9 cellular contexts compared by ENCODE assay signal in genomic region chr1:12434686-12435085, GRCh38.
DNase-seq lines count a peak whose midpoint lies in the region; ATAC-seq and TF ChIP-seq lines count a peak whose summit lies in the region.
"Had no signal": no experiment of that assay in that cellular context is flagged by ENCODE, and none has a peak within 500 bp of the region (broad histone marks: within the 10 kb centered on the region; RNA-seq: fewer than 3 reads in every experiment).

No MANE protein-coding gene starts in this region.

- intact Hi-C loops in heart right ventricle (cut with DNase I) (loop anchor here in 5 of 10 donors (2.0 to 10.0 kb wide), 5 partner anchors 18 to 183 kb away; partner anchors contain the start of gene DHRS3 (in 2 of the 5)), Right ventricle myocardium superior (cut with DNase I) (no loop called here), ascending aorta (cut with DNase I) (loop anchor here (2.0 to 5.0 kb wide), 4 partner anchors 18 to 163 kb away; no protein-coding TSS in a partner anchor)

- H3K27ac ChIP-seq in heart right ventricle, result peak overlapping the region in 9 of 10 donors; percentile 65 to 88 (median 78)
- H3K27ac ChIP-seq in ascending aorta, result peak overlapping the region; percentile 90 to 97
- peak overlapping the region; percentile 10 for H3K27ac ChIP-seq in mesodermal cell (ENCODE audit: low read depth, low read length, severe bottlenecking)
- peak overlapping the region in 3 of 4 donors; percentile 70 to 86 (median 77) for H3K27ac ChIP-seq in upper lobe of left lung

- H3K36me3 ChIP-seq in heart right ventricle (peaks cover 0 to 36% (median 0%) of the 10 kb centered on the region in 9 donors), ascending aorta (no peaks in the 10 kb centered on the region), mesodermal cell (ENCODE audit: control insufficient read depth, insufficient read depth, low read length) (peaks cover 8% of the 10 kb centered on the region), upper lobe of left lung (peaks cover 0 to 7% (median 0%) of the 10 kb centered on the region in 4 donors)

- DNase-seq in heart right ventricle (no peak), Right ventricle myocardium superior (no peak), ascending aorta (ENCODE audit: low spot score in 2 of 2) (no peak), upper lobe of left lung (no peak), GM13976 (ENCODE audit: low spot score) (no peak)
- DNase-seq: hippocampal formation had no signal

- H3K27me3 ChIP-seq in heart right ventricle (no peaks in the 10 kb centered on the region), ascending aorta (no peaks in the 10 kb centered on the region), upper lobe of left lung (no peaks in the 10 kb centered on the region)

- TF ChIP-seq EP300 in upper lobe of left lung (IDR thresholded peaks at IDR 0.05), result no peak

- peaks cover 12 to 89% (median 67%) of the 10 kb centered on the region in 9 donors for H3K4me1 ChIP-seq in heart right ventricle
- peaks cover 26 to 62% of the 10 kb centered on the region in 2 donors for H3K4me1 ChIP-seq in ascending aorta
- peaks cover 35% of the 10 kb centered on the region for H3K4me1 ChIP-seq in mesodermal cell (ENCODE audit: control insufficient read depth, insufficient read depth, low read length, poor library complexity, severe bottlenecking)
- H3K4me1 ChIP-seq in upper lobe of left lung, result peaks cover 57 to 64% (median 58%) of the 10 kb centered on the region in 4 donors

- in situ Hi-C loops in GM13976 (cut with MboI; ENCODE audit: low sequenced_read_pairs, unreplicated experiment), result no loop called here

- H3K4me3 ChIP-seq in heart right ventricle (no peak overlapping the region), ascending aorta (no peak overlapping the region), mesodermal cell (ENCODE audit: extremely low read depth, insufficient read depth, low read length, poor library complexity, severe bottlenecking) (no peak overlapping the region), upper lobe of left lung (no peak overlapping the region)

- 66 to 75% methylated on average over 2 of the region's 2 CpGs for WGBS in heart right ventricle, 2 donors
- no CpG with 5 or more reads among the region's 2 CpGs for WGBS in mesodermal cell (ENCODE audit: insufficient coverage in 2 of 2), 2 experiments
- 68 to 75% methylated on average over 2 of the region's 2 CpGs for WGBS in upper lobe of left lung, 2 donors

- TF ChIP-seq POLR2A in upper lobe of left lung (IDR thresholded peaks at IDR 0.05), result no peak

- TF ChIP-seq CTCF in heart right ventricle (IDR thresholded peaks at IDR 0.05) (no peak), ascending aorta (IDR thresholded peaks at IDR 0.05) (no peak), upper lobe of left lung (IDR thresholded peaks at IDR 0.05) (no peak), GM13976 (IDR thresholded peaks at IDR 0.05; ENCODE audit: borderline replicate concordance, control extremely low read depth, extremely low read depth, insufficient read depth, missing control alignments) (no peak)

- no peaks in the 10 kb centered on the region for H3K9me3 ChIP-seq in heart right ventricle
- H3K9me3 ChIP-seq in ascending aorta, result no peaks in the 10 kb centered on the region
- no peaks in the 10 kb centered on the region for H3K9me3 ChIP-seq in mesodermal cell (ENCODE audit: control insufficient read depth, low read length)
- H3K9me3 ChIP-seq in upper lobe of left lung, result no peaks in the 10 kb centered on the region

- peak in 4 of 8 donors; percentile 36 to 48 (median 40) for ATAC-seq in heart right ventricle
- ATAC-seq in Right ventricle myocardium superior (ENCODE audit: poor library complexity), result no peak
- no peak for ATAC-seq in upper lobe of left lung (ENCODE audit: low FRiP score in 2 of 2)
- no peak for ATAC-seq in GM21529 (IDR thresholded peaks at IDR 0.05; ENCODE audit: unreplicated experiment)
- ATAC-seq in HG02938 (IDR thresholded peaks at IDR 0.05; ENCODE audit: unreplicated experiment), result no peak

Comparison
In these comparisons a context has a peak if more than half of its experiments do, and no peak if none do; other contexts are left out.
1. H3K27ac ChIP-seq: peak in every context shown above with its lines; median percentile 94 in ascending aorta; 78 in heart right ventricle; 77 in upper lobe of left lung; 10 in mesodermal cell.